ENCODE assay signal across 23 cellular contexts in genomic region chr1:57164584-57164983, GRCh38.
DNase-seq lines count a peak whose midpoint lies in the region; ATAC-seq lines count a peak whose summit lies in the region.
"Had no signal": no experiment of that assay in that cellular context is flagged by ENCODE, and none has a peak within 500 bp of the region (broad histone marks: within the 10 kb centered on the region; RNA-seq: fewer than 3 reads in every experiment).

No MANE protein-coding gene starts in this region.

- no peaks in the 10 kb centered on the region for H3K27me3 Mint-ChIP-seq in stimulated activated naive B cell treated with anti-CD40 and anti-IgM and Interleukin-4, amounts not matched to agents 10 μg/mL and 1 μg/mL and 100 μg/mL, for 72 hours

- peak; percentile 73 for ATAC-seq in HG03175 (IDR thresholded peaks at IDR 0.05; ENCODE audit: unreplicated experiment)
- peak; percentile 10 to 65 for ATAC-seq in stimulated activated naive B cell treated with anti-CD40 and anti-IgM and Interleukin-4, amounts not matched to agents 10 μg/mL and 1 μg/mL and 100 μg/mL, for 72 hours (replicated peaks)
- ATAC-seq: A549, GM23338, SK-N-SH treated with all-trans-retinoic acid at 6 μM for 48 hours had no signal

- peaks cover 0 to 2% of the 10 kb centered on the region in 2 donors for H3K9me3 Mint-ChIP-seq in stimulated activated naive B cell treated with anti-CD40 and anti-IgM and Interleukin-4, amounts not matched to agents 10 μg/mL and 1 μg/mL and 100 μg/mL, for 72 hours
- H3K9me3 Mint-ChIP-seq: GM23338 had no signal

- H3K36me3 ChIP-seq in BLaER1 treated with 17β-estradiol and CSF1 and Interleukin-3, amounts not matched to agents 10 nM and 100 nM: no peaks in the 10 kb centered on the region
- H3K36me3 ChIP-seq in GM23248 (ENCODE audit: low read depth) (no peaks in the 10 kb centered on the region), Karpas-422 (ENCODE audit: insufficient read depth, low read length) (no peaks in the 10 kb centered on the region)
- H3K36me3 ChIP-seq: Peyer's patch had no signal

- WGBS in GM23248 (ENCODE audit: low coverage in 1 of 2, low lambda C conversion rate in 2 of 2, missing lambda C conversion rate in 2 of 2), 2 experiments: 85 to 92% methylated on average over 1 of the region's 1 CpG

- no peaks in the 10 kb centered on the region for H3K79me2 ChIP-seq in GM23248 (ENCODE audit: insufficient read depth)
- no peaks in the 10 kb centered on the region for H3K79me2 ChIP-seq in Karpas-422 (ENCODE audit: low read length)

- no peak overlapping the region for H3K27ac ChIP-seq in BLaER1 treated with 17β-estradiol and CSF1 and Interleukin-3, amounts not matched to agents 10 nM and 100 nM
- H3K27ac ChIP-seq in GM23248: no peak overlapping the region
- H3K27ac ChIP-seq in Karpas-422 (ENCODE audit: low read length): no peak overlapping the region
- H3K27ac ChIP-seq: A549, C4-2B, Peyer's patch had no signal

- DNase-seq in GM23248 (peak; percentile 54), Karpas-422 (no peak), DMS79 (lab: John Stamatoyannopoulos, UW) (no peak), NCI-H1436 treated with DMSO at 0.1 percent for 48 hours (lab: John Stamatoyannopoulos, UW) (no peak)
- no peak for DNase-seq in stimulated activated naive B cell treated with anti-CD40 and anti-IgM and Interleukin-4, amounts not matched to agents 10 μg/mL and 1 μg/mL and 100 μg/mL, for 72 hours
- DNase-seq: Calu3; CD8-positive, alpha-beta memory T cell; GDM1; HCEC 1CT; KG1; NCI-H1092 treated with DMSO at 0.1 percent for 48 hours; NCI-H146; NCI-H2029; NCI-H226; NCI-H510A treated with DMSO at 0.1 percent for 48 hours; NCI-H82; Peyer's patch had no signal

- H3K4me3 Mint-ChIP-seq in stimulated activated naive B cell treated with anti-CD40 and anti-IgM and Interleukin-4, amounts not matched to agents 10 μg/mL and 1 μg/mL and 100 μg/mL, for 72 hours: no peak overlapping the region
- H3K4me3 Mint-ChIP-seq: GM23338 had no signal

- no peak overlapping the region for H3K9ac ChIP-seq in BLaER1 treated with 17β-estradiol and CSF1 and Interleukin-3, amounts not matched to agents 10 nM and 100 nM
- H3K9ac ChIP-seq in GM23248: no peak overlapping the region
- no peak overlapping the region for H3K9ac ChIP-seq in Karpas-422 (ENCODE audit: low read length)

- no peak overlapping the region for H2AFZ ChIP-seq in GM23248
- H2AFZ ChIP-seq in Karpas-422 (ENCODE audit: low read length): no peak overlapping the region
- H2AFZ ChIP-seq: GM23338 had no signal

- peak overlapping the region in 9 of 11 experiments; percentile 10 to 59 (median 45); a peak in 15 of 22 replicates for H3K4me2 ChIP-seq in BLaER1 treated with 17β-estradiol and CSF1 and Interleukin-3, amounts not matched to agents 10 nM and 100 nM
- H3K4me2 ChIP-seq in GM23248 (ENCODE audit: unreplicated experiment) (no peak overlapping the region), Karpas-422 (ENCODE audit: low read depth, low read length, poor library complexity, severe bottlenecking) (no peak overlapping the region)
- H3K4me2 ChIP-seq: A549 had no signal

- H4K20me1 ChIP-seq in BLaER1 treated with 17β-estradiol and CSF1 and Interleukin-3, amounts not matched to agents 10 nM and 100 nM: no peaks in the 10 kb centered on the region
- H4K20me1 ChIP-seq in GM23248 (ENCODE audit: insufficient read depth): no peaks in the 10 kb centered on the region
- no peaks in the 10 kb centered on the region for H4K20me1 ChIP-seq in Karpas-422 (ENCODE audit: insufficient read depth, low read depth, low read length)

- H3K4me1 ChIP-seq in BLaER1 treated with 17β-estradiol and CSF1 and Interleukin-3, amounts not matched to agents 10 nM and 100 nM: peaks cover 12 to 22% (median 21%) of the 10 kb centered on the region in 10 experiments; a peak in 19 of 20 replicates
- H3K4me1 ChIP-seq in GM23248 (ENCODE audit: insufficient read depth) (peaks cover 35% of the 10 kb centered on the region), Karpas-422 (ENCODE audit: low read length) (no peaks in the 10 kb centered on the region)
- H3K4me1 ChIP-seq: A549 had no signal

- no peak overlapping the region for H3K27ac Mint-ChIP-seq in stimulated activated naive B cell treated with anti-CD40 and anti-IgM and Interleukin-4, amounts not matched to agents 10 μg/mL and 1 μg/mL and 100 μg/mL, for 72 hours
- H3K27ac Mint-ChIP-seq: CD8-positive, alpha-beta memory T cell; GM23338 had no signal

- H3K4me1 Mint-ChIP-seq in stimulated activated naive B cell treated with anti-CD40 and anti-IgM and Interleukin-4, amounts not matched to agents 10 μg/mL and 1 μg/mL and 100 μg/mL, for 72 hours: peaks cover 0 to 4% of the 10 kb centered on the region in 2 donors
- H3K4me1 Mint-ChIP-seq: CD8-positive, alpha-beta memory T cell had no signal

- no peaks in the 10 kb centered on the region for H3K9me3 ChIP-seq in BLaER1 treated with 17β-estradiol and CSF1 and Interleukin-3, amounts not matched to agents 10 nM and 100 nM (replicated peaks in 1 of 11)
- H3K9me3 ChIP-seq in GM23248 (ENCODE audit: low read depth): no peaks in the 10 kb centered on the region
- H3K9me3 ChIP-seq in Karpas-422 (ENCODE audit: low read length): no peaks in the 10 kb centered on the region
- H3K9me3 ChIP-seq: A549, Peyer's patch had no signal

- H3K9me2 ChIP-seq in GM23248 (ENCODE audit: insufficient read depth): no peaks in the 10 kb centered on the region
- no peaks in the 10 kb centered on the region for H3K9me2 ChIP-seq in Karpas-422 (replicated peaks; ENCODE audit: insufficient read depth, low read length)

- H3K36me3 Mint-ChIP-seq in stimulated activated naive B cell treated with anti-CD40 and anti-IgM and Interleukin-4, amounts not matched to agents 10 μg/mL and 1 μg/mL and 100 μg/mL, for 72 hours: no peaks in the 10 kb centered on the region
- H3K36me3 Mint-ChIP-seq: CD8-positive, alpha-beta memory T cell had no signal

- H3F3A ChIP-seq in GM23248 (ENCODE audit: insufficient read depth): peaks cover 24% of the 10 kb centered on the region; the same call in 1 of the 2 replicates

- in situ Hi-C loops in GM23248 (cut with MboI): no loop called here

- H3K4me3 ChIP-seq in BLaER1 treated with 17β-estradiol and CSF1 and Interleukin-3, amounts not matched to agents 10 nM and 100 nM: no peak overlapping the region
- H3K4me3 ChIP-seq in GM23248: no peak overlapping the region
- H3K4me3 ChIP-seq in Karpas-422 (ENCODE audit: low read length): no peak overlapping the region
- H3K4me3 ChIP-seq: A549, GM23338, Peyer's patch had no signal

- no peaks in the 10 kb centered on the region for H3K27me3 ChIP-seq in BLaER1 treated with 17β-estradiol and CSF1 and Interleukin-3, amounts not matched to agents 10 nM and 100 nM
- H3K27me3 ChIP-seq in GM23248 (replicated peaks; ENCODE audit: insufficient read depth) (0 out of 2 replicates have a peak, but pooled peaks cover 6% of the 10 kb centered on the region), Karpas-422 (ENCODE audit: low read length) (no peaks in the 10 kb centered on the region)
- H3K27me3 ChIP-seq: Peyer's patch had no signal

Comparison
In these comparisons a context has a peak if more than half of its experiments do, and no peak if none do; other contexts are left out.
1. H3K4me2 ChIP-seq: peak in BLaER1 treated with 17β-estradiol and CSF1 and Interleukin-3, amounts not matched to agents 10 nM and 100 nM (9 of 11); none in GM23248 (single experiment) and Karpas-422 (single experiment).